In the genomic region with DNA sequence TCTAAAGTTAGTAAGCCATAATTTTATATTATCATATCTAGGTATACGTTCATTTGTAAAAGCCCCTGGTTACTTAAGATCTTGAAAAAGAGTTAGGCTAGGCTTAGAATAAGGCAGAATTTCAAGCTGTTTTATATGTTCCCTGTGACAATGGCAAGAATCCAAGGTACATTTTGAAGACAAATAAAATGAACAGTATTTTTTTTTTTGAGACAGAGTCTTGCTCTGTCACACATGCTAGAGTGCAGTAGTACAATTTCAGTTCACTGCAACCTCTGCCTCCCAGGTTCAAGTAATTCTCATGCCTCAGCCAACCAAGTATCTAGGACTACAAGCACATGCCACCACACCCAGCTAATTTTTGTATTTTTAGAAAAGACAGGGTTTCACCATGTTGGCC, we compare ENCODE assay signal across 18 cellular contexts.
A peak's percentile ranks its signal among the peaks of the same experiment; 100 is the strongest.
DNase-seq lines count a peak whose midpoint lies in the region; ATAC-seq and TF ChIP-seq lines count a peak whose summit lies in the region.
"Had no signal": no experiment of that assay in that cellular context is flagged by ENCODE, and none has a peak within 500 bp of the region (broad histone marks: within the 10 kb centered on the region; RNA-seq: fewer than 3 reads in every experiment).

No MANE protein-coding gene starts in this region.

- no peak for TF ChIP-seq EP300 in gastroesophageal sphincter (IDR thresholded peaks at IDR 0.05)

- H3K36me3 Mint-ChIP-seq in Calu3 (ENCODE audit: insufficient read depth, unreplicated experiment): no peaks in the 10 kb centered on the region
- H3K36me3 Mint-ChIP-seq: CD8-positive, alpha-beta T cell had no signal

- peaks cover 0 to 12% (median 0%) of the 10 kb centered on the region in 3 donors for H3K4me1 ChIP-seq in gastroesophageal sphincter
- peaks cover 16% of the 10 kb centered on the region for H3K4me1 ChIP-seq in parathyroid adenoma

- CTCF ChIA-PET in Calu3 (lab: Charles Lee): no interaction called here

- H3K79me2 ChIP-seq in parathyroid adenoma: no peaks in the 10 kb centered on the region

- BruUV-seq in Calu3 (replicated peaks; lab: Mats Ljungman, UMichigan): no TSS peak

- peak overlapping the region; percentile 71 for H3K27ac ChIP-seq in 22Rv1
- peak overlapping the region in 3 of 4 donors; percentile 11 to 50 (median 36) for H3K27ac ChIP-seq in gastroesophageal sphincter
- H3K27ac ChIP-seq in parathyroid adenoma: peak overlapping the region; percentile 78
- H3K27ac ChIP-seq in WERI-Rb-1: no peak overlapping the region
- H3K27ac ChIP-seq: KMS-11 had no signal

- H3K9me3 Mint-ChIP-seq in Calu3 (ENCODE audit: low read depth, unreplicated experiment): no peaks in the 10 kb centered on the region
- H3K9me3 Mint-ChIP-seq: CD8-positive, alpha-beta T cell had no signal

- no peaks in the 10 kb centered on the region for H3K36me3 ChIP-seq in gastroesophageal sphincter
- no peaks in the 10 kb centered on the region for H3K36me3 ChIP-seq in parathyroid adenoma (ENCODE audit: control insufficient read depth, insufficient read depth, low read length)
- no peaks in the 10 kb centered on the region for H3K36me3 ChIP-seq in WERI-Rb-1
- H3K36me3 ChIP-seq: BE2C had no signal

- H3K27ac Mint-ChIP-seq in Calu3 (ENCODE audit: unreplicated experiment): peak overlapping the region; percentile 38
- H3K27ac Mint-ChIP-seq: CD8-positive, alpha-beta T cell had no signal

- H2AFZ ChIP-seq in parathyroid adenoma: peak overlapping the region; percentile 76

- TF ChIP-seq POLR2A in gastroesophageal sphincter (IDR thresholded peaks at IDR 0.05): no peak

- H3K4me3 Mint-ChIP-seq in Calu3 (ENCODE audit: low read depth, unreplicated experiment): no peak overlapping the region
- H3K4me3 Mint-ChIP-seq: CD8-positive, alpha-beta T cell had no signal

- DNase-seq in Calu3: no peak
- DNase-seq in WERI-Rb-1: no peak
- DNase-seq in activated gamma-delta T cell (lab: John Stamatoyannopoulos, UW): no peak
- DNase-seq: BE2C; CD8-positive, alpha-beta T cell; GF-D8; GOT3; MM.1S; NCI-H1105; NCI-H1694 treated with DMSO at 0.1 percent for 48 hours; NCI-H446; SHP77 treated with DMSO at 0.1 percent for 48 hours had no signal

- H3K9me3 ChIP-seq in gastroesophageal sphincter (no peaks in the 10 kb centered on the region), parathyroid adenoma (ENCODE audit: control insufficient read depth, low read length) (no peaks in the 10 kb centered on the region), WERI-Rb-1 (ENCODE audit: severe bottlenecking) (no peaks in the 10 kb centered on the region)
- H3K9me3 ChIP-seq: BE2C had no signal

- intact Hi-C loops in Calu3 (cut with micrococcal nuclease; ENCODE audit: unreplicated experiment): no loop called here

- 70 to 80% methylated on average over 1 of the region's 1 CpG for WGBS in gastroesophageal sphincter (ENCODE audit: low coverage in 1 of 2), 2 donors

- H3K4me3 ChIP-seq in gastroesophageal sphincter (no peak overlapping the region), parathyroid adenoma (ENCODE audit: low read depth, low read length) (no peak overlapping the region), WERI-Rb-1 (ENCODE audit: low read depth, low read length) (no peak overlapping the region)

- TF ChIP-seq CTCF in 22Rv1 (IDR thresholded peaks at IDR 0.05) (no peak), Calu3 (IDR thresholded peaks at IDR 0.05; ENCODE audit: unreplicated experiment) (no peak), gastroesophageal sphincter (IDR thresholded peaks at IDR 0.05) (no peak), parathyroid adenoma (IDR thresholded peaks at IDR 0.05) (no peak), WERI-Rb-1 (IDR thresholded peaks at IDR 0.05; ENCODE audit: low read depth, low read length) (no peak)

- H3K9ac ChIP-seq in parathyroid adenoma: no peak overlapping the region
- H3K9ac ChIP-seq: KMS-11 had no signal

- H3K4me2 ChIP-seq in parathyroid adenoma (ENCODE audit: low read length): no peak overlapping the region
- H3K4me2 ChIP-seq: KMS-11 had no signal

- peaks cover 35% of the 10 kb centered on the region for H3K4me1 Mint-ChIP-seq in Calu3 (ENCODE audit: low read depth, unreplicated experiment)

- ATAC-seq in gastroesophageal sphincter (no peak), GM19467 (IDR thresholded peaks at IDR 0.05; ENCODE audit: unreplicated experiment) (no peak)
- ATAC-seq: CD8-positive, alpha-beta T cell; Panc1 had no signal

- H3K27me3 ChIP-seq in gastroesophageal sphincter (no peaks in the 10 kb centered on the region), parathyroid adenoma (ENCODE audit: control insufficient read depth, insufficient read depth, low read length) (no peaks in the 10 kb centered on the region), WERI-Rb-1 (ENCODE audit: insufficient read depth, low read depth, severe bottlenecking) (no peaks in the 10 kb centered on the region)
- H3K27me3 ChIP-seq: BE2C had no signal

- H3K27me3 Mint-ChIP-seq in Calu3 (ENCODE audit: unreplicated experiment): no peaks in the 10 kb centered on the region
